8 cellular contexts compared by ENCODE assay signal in the genomic region with DNA sequence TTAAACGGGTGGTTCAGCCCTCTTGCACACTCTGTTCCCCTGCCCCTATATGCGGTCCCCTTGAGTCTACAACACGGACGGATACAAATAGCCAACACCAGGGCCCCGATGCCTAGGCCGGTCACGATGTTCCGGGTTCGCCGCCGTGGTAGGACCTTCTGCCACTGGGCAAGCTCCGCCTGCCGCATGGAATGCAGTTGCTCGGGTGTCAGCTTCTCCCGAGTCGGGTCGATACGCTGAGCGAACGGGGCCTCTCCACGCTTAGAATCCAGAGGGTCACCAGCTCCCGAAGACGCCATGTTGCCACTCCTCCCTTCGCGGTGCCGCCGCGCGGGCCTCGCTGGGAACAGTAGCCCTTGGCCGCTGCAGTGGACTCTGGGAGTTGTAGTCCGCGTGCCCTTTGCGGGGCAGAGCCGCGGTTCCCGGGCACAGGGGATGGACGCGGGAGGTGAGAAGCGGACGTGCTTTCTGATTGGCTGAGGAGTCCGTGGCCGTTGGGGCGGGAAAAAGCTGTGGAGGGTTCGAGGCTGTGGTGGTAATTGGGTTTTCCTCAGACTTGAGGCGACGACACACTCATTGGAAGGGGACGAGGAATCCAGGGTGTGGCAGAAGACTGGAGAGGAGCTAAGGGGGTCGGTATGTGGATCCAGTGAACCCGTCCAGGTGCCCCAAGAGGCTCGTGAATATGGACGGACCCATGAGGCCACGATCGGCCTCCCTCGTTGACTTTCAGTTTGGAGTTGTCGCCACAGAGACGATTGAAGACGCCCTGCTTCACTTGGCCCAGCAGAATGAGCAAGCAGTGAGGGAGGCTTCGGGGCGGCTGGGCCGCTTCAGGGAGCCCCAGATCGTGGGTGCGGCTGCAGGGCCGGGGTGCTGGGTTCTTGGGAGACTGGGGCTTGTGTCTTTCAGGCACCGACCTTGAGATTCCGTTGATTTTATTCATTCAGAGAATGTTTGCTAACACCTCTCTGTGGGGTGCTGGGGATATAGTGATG. TPM values are rescaled to one million over a fixed set of nuclear protein-coding genes. Genes with fewer than 3 reads are reported as not detected.
DNase-seq lines count a peak whose midpoint lies in the region; ATAC-seq, FAIRE-seq and TF ChIP-seq lines count a peak whose summit lies in the region.

A gene with protein sequence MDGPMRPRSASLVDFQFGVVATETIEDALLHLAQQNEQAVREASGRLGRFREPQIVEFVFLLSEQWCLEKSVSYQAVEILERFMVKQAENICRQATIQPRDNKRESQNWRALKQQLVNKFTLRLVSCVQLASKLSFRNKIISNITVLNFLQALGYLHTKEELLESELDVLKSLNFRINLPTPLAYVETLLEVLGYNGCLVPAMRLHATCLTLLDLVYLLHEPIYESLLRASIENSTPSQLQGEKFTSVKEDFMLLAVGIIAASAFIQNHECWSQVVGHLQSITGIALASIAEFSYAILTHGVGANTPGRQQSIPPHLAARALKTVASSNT (plus strand): TSS at position 479 of the 998 bp plus-strand sequence. CDS start 207 bp downstream, at position 686.
A gene with protein sequence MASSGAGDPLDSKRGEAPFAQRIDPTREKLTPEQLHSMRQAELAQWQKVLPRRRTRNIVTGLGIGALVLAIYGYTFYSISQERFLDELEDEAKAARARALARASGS (minus strand): TSS at position 322 of the 998 bp plus-strand sequence. CDS start 23 bp downstream, at position 299.

- FAIRE-seq in kidney (lab: Jason Lieb, UNC) = no peak

- no peaks in the 10 kb centered on the region for H3K9me3 ChIP-seq in kidney (ENCODE audit: control insufficient read depth in 1 of 2, low read length in 2 of 2)

- intact Hi-C loops in kidney (cut with DNase I) = no loop called here

- H3K36me3 ChIP-seq in kidney (ENCODE audit: control insufficient read depth in 1 of 2, insufficient read depth in 2 of 2, low read length in 2 of 2) = no peaks in the 10 kb centered on the region

- H3K27ac ChIP-seq in kidney (ENCODE audit: low read depth in 2 of 2, low read length in 2 of 2) = peak within 1 kb of the TSS; percentile 90 to 97

- peaks cover 13 to 21% of the 10 kb centered on the region in 2 donors for H3K4me1 ChIP-seq in kidney (ENCODE audit: control insufficient read depth in 1 of 2, insufficient read depth in 1 of 2, low read depth in 1 of 2, low read length in 2 of 2)

- H3K4me3 ChIP-seq in GM12864 (ENCODE audit: low read depth, low read length) (peak within 1 kb of the TSS; percentile 85), kidney (ENCODE audit: low read length in 2 of 2) (peak within 1 kb of the TSS; percentile 93 to 94)

- DNase-seq in GM12864 (ENCODE audit: low read depth) = peak; percentile 45
- peak; percentile 95 for DNase-seq in NCI-H2227 (lab: John Stamatoyannopoulos, UW; ENCODE audit: unreplicated experiment)
- DNase-seq in activated CD4-positive, CD25-positive, alpha-beta regulatory T cell treated with anti-CD3 and anti-CD28 coated beads, Interleukin-2, amount 50 U/mL, for 72 hours = peak; percentile 79
- peak; percentile 90 for DNase-seq in cerebellum (ENCODE audit: low spot score)
- peak; percentile 95 for DNase-seq in kidney
- DNase-seq in stimulated activated CD4-positive, alpha-beta T cell treated with anti-CD3 and anti-CD28 coated beads, Interleukin-12 subunit alpha, Interleukin-12 subunit beta, amount 100 ng/mL, for 48 hours (ENCODE audit: low read depth in 2 of 3, low spot score in 1 of 3) = peak; percentile 71 to 78 (median 76)

- no peak for TF ChIP-seq CTCF in GM12864 (IDR thresholded peaks at IDR 0.05; ENCODE audit: low read depth, low read length, missing control alignments)
- no peak for TF ChIP-seq CTCF in kidney (IDR thresholded peaks at IDR 0.05; ENCODE audit: borderline replicate concordance, extremely low read depth, insufficient read depth)

- peak within 1 kb of the TSS; percentile 95 to 97 for H3K9ac ChIP-seq in kidney (ENCODE audit: low read length in 2 of 2)

- ATAC-seq in HG02840 (IDR thresholded peaks at IDR 0.05; ENCODE audit: low FRiP score, unreplicated experiment) = peak; percentile 65
- no peak for ATAC-seq in HG03139 (IDR thresholded peaks at IDR 0.05; ENCODE audit: unreplicated experiment)

RNA-seq across cellular contexts. Expression of the first gene that starts in this region (rescaled TPM):
- total RNA-seq in cerebellum = 0.54 TPM
- total RNA-seq in kidney = 0.60 TPM
- 0.95 TPM for polyA plus RNA-seq in kidney (ENCODE audit: insufficient read depth, low read depth, low replicate concordance)

RNA-seq across cellular contexts. Expression of the second gene that starts in this region (rescaled TPM):
- total RNA-seq in cerebellum (60.6 TPM), kidney (144 TPM)
- polyA plus RNA-seq in kidney (ENCODE audit: insufficient read depth, low read depth, low replicate concordance) = 656 TPM

Comparison
In these comparisons a context has a peak if more than half of its experiments do, and no peak if none do; other contexts are left out.
1. DNase-seq: peak in every context shown above with its lines; median percentile 95 in NCI-H2227; 95 in kidney; 90 in cerebellum; 79 in activated CD4-positive, CD25-positive, alpha-beta regulatory T cell treated with anti-CD3 and anti-CD28 coated beads, Interleukin-2, amount 50 U/mL, for 72 hours; 76 in stimulated activated CD4-positive, alpha-beta T cell treated with anti-CD3 and anti-CD28 coated beads, Interleukin-12 subunit alpha, Interleukin-12 subunit beta, amount 100 ng/mL, for 48 hours; 45 in GM12864.